ENCODE assay signal across 2 cellular contexts in the genomic region with DNA sequence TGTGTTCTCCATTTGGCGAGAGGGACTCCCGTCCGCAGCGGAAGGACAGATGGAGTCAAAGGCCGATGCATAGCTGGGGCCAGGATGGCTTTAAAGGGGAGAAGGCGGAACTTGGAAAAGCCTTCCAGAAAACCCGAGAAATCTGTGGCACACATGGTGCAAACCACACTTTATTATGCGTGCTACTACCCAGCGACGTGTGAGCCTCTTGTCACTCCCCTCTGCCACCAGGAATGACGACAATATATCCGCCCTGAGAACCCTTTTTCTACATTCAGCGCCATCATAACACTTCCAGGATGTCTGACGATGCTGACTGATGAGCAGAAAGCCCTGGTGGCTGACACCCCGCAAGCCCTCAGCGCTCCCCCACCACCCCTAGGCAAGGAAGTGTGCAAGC.
TF ChIP-seq lines count a peak whose summit lies in the region.

No MANE protein-coding gene starts in this region.

TF ChIP-seq in SK-N-SH, 30 proteins besides CTCF, POLR2A, EP300 and RAD21 (continued from another document):
- TF ChIP-seq, protein P1, sequence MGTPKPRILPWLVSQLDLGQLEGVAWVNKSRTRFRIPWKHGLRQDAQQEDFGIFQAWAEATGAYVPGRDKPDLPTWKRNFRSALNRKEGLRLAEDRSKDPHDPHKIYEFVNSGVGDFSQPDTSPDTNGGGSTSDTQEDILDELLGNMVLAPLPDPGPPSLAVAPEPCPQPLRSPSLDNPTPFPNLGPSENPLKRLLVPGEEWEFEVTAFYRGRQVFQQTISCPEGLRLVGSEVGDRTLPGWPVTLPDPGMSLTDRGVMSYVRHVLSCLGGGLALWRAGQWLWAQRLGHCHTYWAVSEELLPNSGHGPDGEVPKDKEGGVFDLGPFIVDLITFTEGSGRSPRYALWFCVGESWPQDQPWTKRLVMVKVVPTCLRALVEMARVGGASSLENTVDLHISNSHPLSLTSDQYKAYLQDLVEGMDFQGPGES (IDR thresholded peaks at IDR 0.05; ENCODE audit: low read depth, low read length): no peak
- TF ChIP-seq, protein P2, sequence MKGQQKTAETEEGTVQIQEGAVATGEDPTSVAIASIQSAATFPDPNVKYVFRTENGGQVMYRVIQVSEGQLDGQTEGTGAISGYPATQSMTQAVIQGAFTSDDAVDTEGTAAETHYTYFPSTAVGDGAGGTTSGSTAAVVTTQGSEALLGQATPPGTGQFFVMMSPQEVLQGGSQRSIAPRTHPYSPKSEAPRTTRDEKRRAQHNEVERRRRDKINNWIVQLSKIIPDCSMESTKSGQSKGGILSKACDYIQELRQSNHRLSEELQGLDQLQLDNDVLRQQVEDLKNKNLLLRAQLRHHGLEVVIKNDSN (IDR thresholded peaks at IDR 0.05; ENCODE audit: borderline replicate concordance, low read depth): no peak
- no peak for TF ChIP-seq FOXJ3 (CRISPR knock-in tag; IDR thresholded peaks at IDR 0.05)
- TF ChIP-seq, protein P3, sequence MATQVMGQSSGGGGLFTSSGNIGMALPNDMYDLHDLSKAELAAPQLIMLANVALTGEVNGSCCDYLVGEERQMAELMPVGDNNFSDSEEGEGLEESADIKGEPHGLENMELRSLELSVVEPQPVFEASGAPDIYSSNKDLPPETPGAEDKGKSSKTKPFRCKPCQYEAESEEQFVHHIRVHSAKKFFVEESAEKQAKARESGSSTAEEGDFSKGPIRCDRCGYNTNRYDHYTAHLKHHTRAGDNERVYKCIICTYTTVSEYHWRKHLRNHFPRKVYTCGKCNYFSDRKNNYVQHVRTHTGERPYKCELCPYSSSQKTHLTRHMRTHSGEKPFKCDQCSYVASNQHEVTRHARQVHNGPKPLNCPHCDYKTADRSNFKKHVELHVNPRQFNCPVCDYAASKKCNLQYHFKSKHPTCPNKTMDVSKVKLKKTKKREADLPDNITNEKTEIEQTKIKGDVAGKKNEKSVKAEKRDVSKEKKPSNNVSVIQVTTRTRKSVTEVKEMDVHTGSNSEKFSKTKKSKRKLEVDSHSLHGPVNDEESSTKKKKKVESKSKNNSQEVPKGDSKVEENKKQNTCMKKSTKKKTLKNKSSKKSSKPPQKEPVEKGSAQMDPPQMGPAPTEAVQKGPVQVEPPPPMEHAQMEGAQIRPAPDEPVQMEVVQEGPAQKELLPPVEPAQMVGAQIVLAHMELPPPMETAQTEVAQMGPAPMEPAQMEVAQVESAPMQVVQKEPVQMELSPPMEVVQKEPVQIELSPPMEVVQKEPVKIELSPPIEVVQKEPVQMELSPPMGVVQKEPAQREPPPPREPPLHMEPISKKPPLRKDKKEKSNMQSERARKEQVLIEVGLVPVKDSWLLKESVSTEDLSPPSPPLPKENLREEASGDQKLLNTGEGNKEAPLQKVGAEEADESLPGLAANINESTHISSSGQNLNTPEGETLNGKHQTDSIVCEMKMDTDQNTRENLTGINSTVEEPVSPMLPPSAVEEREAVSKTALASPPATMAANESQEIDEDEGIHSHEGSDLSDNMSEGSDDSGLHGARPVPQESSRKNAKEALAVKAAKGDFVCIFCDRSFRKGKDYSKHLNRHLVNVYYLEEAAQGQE (IDR thresholded peaks at IDR 0.05; ENCODE audit: low read depth, low read length): no peak
- TF ChIP-seq, protein P4, sequence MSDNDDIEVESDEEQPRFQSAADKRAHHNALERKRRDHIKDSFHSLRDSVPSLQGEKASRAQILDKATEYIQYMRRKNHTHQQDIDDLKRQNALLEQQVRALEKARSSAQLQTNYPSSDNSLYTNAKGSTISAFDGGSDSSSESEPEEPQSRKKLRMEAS (IDR thresholded peaks at IDR 0.05; ENCODE audit: low read depth): no peak
- TF ChIP-seq ELF1 (IDR thresholded peaks at IDR 0.05): no peak
- no peak for TF ChIP-seq MEF2A (IDR thresholded peaks at IDR 0.05; ENCODE audit: borderline replicate concordance, low read depth)
- no peak for TF ChIP-seq NFIC (IDR thresholded peaks at IDR 0.05; ENCODE audit: borderline replicate concordance)
- TF ChIP-seq MXI1 (IDR thresholded peaks at IDR 0.05; ENCODE audit: low read depth, low read length): no peak
- TF ChIP-seq SIN3A (IDR thresholded peaks at IDR 0.05; ENCODE audit: borderline replicate concordance, low read depth, low read length): no peak
- TF ChIP-seq FOSL2 (IDR thresholded peaks at IDR 0.05; ENCODE audit: borderline replicate concordance, low read depth): no peak
- TF ChIP-seq, protein P5, sequence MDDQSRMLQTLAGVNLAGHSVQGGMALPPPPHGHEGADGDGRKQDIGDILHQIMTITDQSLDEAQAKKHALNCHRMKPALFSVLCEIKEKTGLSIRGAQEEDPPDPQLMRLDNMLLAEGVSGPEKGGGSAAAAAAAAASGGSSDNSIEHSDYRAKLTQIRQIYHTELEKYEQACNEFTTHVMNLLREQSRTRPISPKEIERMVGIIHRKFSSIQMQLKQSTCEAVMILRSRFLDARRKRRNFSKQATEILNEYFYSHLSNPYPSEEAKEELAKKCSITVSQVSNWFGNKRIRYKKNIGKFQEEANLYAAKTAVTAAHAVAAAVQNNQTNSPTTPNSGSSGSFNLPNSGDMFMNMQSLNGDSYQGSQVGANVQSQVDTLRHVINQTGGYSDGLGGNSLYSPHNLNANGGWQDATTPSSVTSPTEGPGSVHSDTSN (IDR thresholded peaks at IDR 0.05): no peak
- TF ChIP-seq RFX5 (IDR thresholded peaks at IDR 0.05; ENCODE audit: low read length): no peak
- no peak for TF ChIP-seq SMC3 (IDR thresholded peaks at IDR 0.05; ENCODE audit: low read depth, low read length)
- TF ChIP-seq, protein P6, sequence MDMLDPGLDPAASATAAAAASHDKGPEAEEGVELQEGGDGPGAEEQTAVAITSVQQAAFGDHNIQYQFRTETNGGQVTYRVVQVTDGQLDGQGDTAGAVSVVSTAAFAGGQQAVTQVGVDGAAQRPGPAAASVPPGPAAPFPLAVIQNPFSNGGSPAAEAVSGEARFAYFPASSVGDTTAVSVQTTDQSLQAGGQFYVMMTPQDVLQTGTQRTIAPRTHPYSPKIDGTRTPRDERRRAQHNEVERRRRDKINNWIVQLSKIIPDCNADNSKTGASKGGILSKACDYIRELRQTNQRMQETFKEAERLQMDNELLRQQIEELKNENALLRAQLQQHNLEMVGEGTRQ (IDR thresholded peaks at IDR 0.05; ENCODE audit: borderline replicate concordance, low read depth, low read length): no peak
- no peak for TF ChIP-seq FOXM1 (IDR thresholded peaks at IDR 0.05; ENCODE audit: low read depth)
TF ChIP-seq in SK-N-SH: peak in this region for 0.

TF ChIP-seq in SK-N-SH treated with all-trans-retinoic acid at 6 μM for 48 hours, 23 proteins besides CTCF, POLR2A, EP300 and RAD21 (continued from another document):
- TF ChIP-seq, protein P7, sequence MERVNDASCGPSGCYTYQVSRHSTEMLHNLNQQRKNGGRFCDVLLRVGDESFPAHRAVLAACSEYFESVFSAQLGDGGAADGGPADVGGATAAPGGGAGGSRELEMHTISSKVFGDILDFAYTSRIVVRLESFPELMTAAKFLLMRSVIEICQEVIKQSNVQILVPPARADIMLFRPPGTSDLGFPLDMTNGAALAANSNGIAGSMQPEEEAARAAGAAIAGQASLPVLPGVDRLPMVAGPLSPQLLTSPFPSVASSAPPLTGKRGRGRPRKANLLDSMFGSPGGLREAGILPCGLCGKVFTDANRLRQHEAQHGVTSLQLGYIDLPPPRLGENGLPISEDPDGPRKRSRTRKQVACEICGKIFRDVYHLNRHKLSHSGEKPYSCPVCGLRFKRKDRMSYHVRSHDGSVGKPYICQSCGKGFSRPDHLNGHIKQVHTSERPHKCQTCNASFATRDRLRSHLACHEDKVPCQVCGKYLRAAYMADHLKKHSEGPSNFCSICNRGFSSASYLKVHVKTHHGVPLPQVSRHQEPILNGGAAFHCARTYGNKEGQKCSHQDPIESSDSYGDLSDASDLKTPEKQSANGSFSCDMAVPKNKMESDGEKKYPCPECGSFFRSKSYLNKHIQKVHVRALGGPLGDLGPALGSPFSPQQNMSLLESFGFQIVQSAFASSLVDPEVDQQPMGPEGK (CRISPR knock-in tag; IDR thresholded peaks at IDR 0.05; ENCODE audit: borderline replicate concordance): no peak
- TF ChIP-seq, protein P8, sequence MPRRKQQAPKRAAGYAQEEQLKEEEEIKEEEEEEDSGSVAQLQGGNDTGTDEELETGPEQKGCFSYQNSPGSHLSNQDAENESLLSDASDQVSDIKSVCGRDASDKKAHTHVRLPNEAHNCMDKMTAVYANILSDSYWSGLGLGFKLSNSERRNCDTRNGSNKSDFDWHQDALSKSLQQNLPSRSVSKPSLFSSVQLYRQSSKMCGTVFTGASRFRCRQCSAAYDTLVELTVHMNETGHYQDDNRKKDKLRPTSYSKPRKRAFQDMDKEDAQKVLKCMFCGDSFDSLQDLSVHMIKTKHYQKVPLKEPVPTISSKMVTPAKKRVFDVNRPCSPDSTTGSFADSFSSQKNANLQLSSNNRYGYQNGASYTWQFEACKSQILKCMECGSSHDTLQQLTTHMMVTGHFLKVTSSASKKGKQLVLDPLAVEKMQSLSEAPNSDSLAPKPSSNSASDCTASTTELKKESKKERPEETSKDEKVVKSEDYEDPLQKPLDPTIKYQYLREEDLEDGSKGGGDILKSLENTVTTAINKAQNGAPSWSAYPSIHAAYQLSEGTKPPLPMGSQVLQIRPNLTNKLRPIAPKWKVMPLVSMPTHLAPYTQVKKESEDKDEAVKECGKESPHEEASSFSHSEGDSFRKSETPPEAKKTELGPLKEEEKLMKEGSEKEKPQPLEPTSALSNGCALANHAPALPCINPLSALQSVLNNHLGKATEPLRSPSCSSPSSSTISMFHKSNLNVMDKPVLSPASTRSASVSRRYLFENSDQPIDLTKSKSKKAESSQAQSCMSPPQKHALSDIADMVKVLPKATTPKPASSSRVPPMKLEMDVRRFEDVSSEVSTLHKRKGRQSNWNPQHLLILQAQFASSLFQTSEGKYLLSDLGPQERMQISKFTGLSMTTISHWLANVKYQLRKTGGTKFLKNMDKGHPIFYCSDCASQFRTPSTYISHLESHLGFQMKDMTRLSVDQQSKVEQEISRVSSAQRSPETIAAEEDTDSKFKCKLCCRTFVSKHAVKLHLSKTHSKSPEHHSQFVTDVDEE (CRISPR knock-in tag; IDR thresholded peaks at IDR 0.05): no peak
- TF ChIP-seq CSDC2 (CRISPR knock-in tag; IDR thresholded peaks at IDR 0.05) (no peak), ZC3H10 (CRISPR knock-in tag; IDR thresholded peaks at IDR 0.05) (no peak), ARNTL (CRISPR knock-in tag; IDR thresholded peaks at IDR 0.05; ENCODE audit: borderline replicate concordance, low read depth) (no peak), ZNF565 (CRISPR knock-in tag; conservative IDR thresholded peaks at IDR 0.05; ENCODE audit: low read depth) (no peak), OSR1 (CRISPR knock-in tag; IDR thresholded peaks at IDR 0.05) (no peak), PPARA (CRISPR knock-in tag; IDR thresholded peaks at IDR 0.05; ENCODE audit: borderline replicate concordance) (no peak)
- TF ChIP-seq, protein P9, sequence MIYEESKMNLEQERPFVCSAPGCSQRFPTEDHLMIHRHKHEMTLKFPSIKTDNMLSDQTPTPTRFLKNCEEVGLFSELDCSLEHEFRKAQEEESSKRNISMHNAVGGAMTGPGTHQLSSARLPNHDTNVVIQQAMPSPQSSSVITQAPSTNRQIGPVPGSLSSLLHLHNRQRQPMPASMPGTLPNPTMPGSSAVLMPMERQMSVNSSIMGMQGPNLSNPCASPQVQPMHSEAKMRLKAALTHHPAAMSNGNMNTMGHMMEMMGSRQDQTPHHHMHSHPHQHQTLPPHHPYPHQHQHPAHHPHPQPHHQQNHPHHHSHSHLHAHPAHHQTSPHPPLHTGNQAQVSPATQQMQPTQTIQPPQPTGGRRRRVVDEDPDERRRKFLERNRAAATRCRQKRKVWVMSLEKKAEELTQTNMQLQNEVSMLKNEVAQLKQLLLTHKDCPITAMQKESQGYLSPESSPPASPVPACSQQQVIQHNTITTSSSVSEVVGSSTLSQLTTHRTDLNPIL (CRISPR knock-in tag; IDR thresholded peaks at IDR 0.05; ENCODE audit: low read depth): no peak
